In genomic region chr20:64149809-64150560, GRCh38 we compare ENCODE assay signal across 18 cellular contexts. TPM values are rescaled to one million over a fixed set of nuclear protein-coding genes. Genes with fewer than 3 reads are reported as not detected.
"Had no signal": no experiment of that assay in that cellular context is flagged by ENCODE, and none has a peak within 500 bp of the region (broad histone marks: within the 10 kb centered on the region; RNA-seq: fewer than 3 reads in every experiment).

No MANE protein-coding gene starts in this region.

- H3K27ac ChIP-seq: body of pancreas, epithelial cell of prostate, heart left ventricle had no signal

- FAIRE-seq: frontal cortex had no signal

- H3K4me1 ChIP-seq: body of pancreas, heart left ventricle had no signal

- H3K36me3 ChIP-seq: heart left ventricle had no signal

- H3K27me3 Mint-ChIP-seq: activated naive CD4-positive, alpha-beta T cell treated with anti-CD3 and anti-CD28 coated beads, Interleukin-2, amount 10 ng/mL, durations not matched to agents 7 days and 5 days had no signal

- H3K4me1 Mint-ChIP-seq: activated naive CD4-positive, alpha-beta T cell treated with anti-CD3 and anti-CD28 coated beads, Interleukin-2, amount 10 ng/mL, durations not matched to agents 7 days and 5 days had no signal

- H3K27ac Mint-ChIP-seq: activated naive CD4-positive, alpha-beta T cell treated with anti-CD3 and anti-CD28 coated beads, Interleukin-2, amount 10 ng/mL, durations not matched to agents 7 days and 5 days had no signal

- H3K4me2 ChIP-seq: smooth muscle cell had no signal

- H3K4me3 Mint-ChIP-seq: activated naive CD4-positive, alpha-beta T cell treated with anti-CD3 and anti-CD28 coated beads, Interleukin-2, amount 10 ng/mL, durations not matched to agents 7 days and 5 days; naive B cell had no signal

- ATAC-seq: body of pancreas; heart left ventricle; stimulated activated naive CD8-positive, alpha-beta T cell treated with anti-CD3 and anti-CD28 coated beads, Interleukin-15, Interleukin-2, amounts not matched to agents 100 U/mL and 50 U/mL, for 24 hours had no signal

- DNase-seq: activated CD4-positive, alpha-beta T cell treated with anti-CD3 and anti-CD28 coated beads, Interleukin-2, amount 50 U/mL, for 1 hour; activated CD4-positive, CD25-positive, alpha-beta regulatory T cell; activated CD8-positive, alpha-beta memory T cell treated with anti-CD3 and anti-CD28 coated beads for 24 hours; activated naive CD4-positive, alpha-beta T cell treated with anti-CD3 and anti-CD28 coated beads, Interleukin-2, amount 10 ng/mL, durations not matched to agents 7 days and 5 days; body of pancreas; effector memory CD4-positive, alpha-beta T cell; naive B cell; stimulated activated naive CD8-positive, alpha-beta T cell treated with anti-CD3 and anti-CD28 coated beads, Interleukin-15, Interleukin-2, amounts not matched to agents 100 U/mL and 50 U/mL, for 24 hours; SW 1271 had no signal

- H3K36me3 Mint-ChIP-seq: activated naive CD4-positive, alpha-beta T cell treated with anti-CD3 and anti-CD28 coated beads, Interleukin-2, amount 10 ng/mL, durations not matched to agents 7 days and 5 days had no signal

- H3K27me3 ChIP-seq: body of pancreas had no signal

- H3K4me3 ChIP-seq: body of pancreas, heart left ventricle, smooth muscle cell had no signal

RNA-seq across cellular contexts. Expression of gene MYT1, which starts 14.3 kb away (rescaled TPM):
- total RNA-seq: mononuclear cell; T-helper 2 cell treated with Interferon-gamma antibody and Interleukin-4, amounts not matched to agents 100 ng/mL and 5 ng/mL, for 36 hours had no signal

RNA-seq across cellular contexts. Expression of gene NPBWR2, which starts 42.6 kb away (rescaled TPM):
- total RNA-seq: body of pancreas; heart left ventricle; lung microvascular endothelial cell; mononuclear cell; SK-MEL-5; smooth muscle cell; T-helper 2 cell treated with Interferon-gamma antibody and Interleukin-4, amounts not matched to agents 100 ng/mL and 5 ng/mL, for 36 hours; ureter had no signal
